8 cellular contexts compared by ENCODE assay signal in the genomic region with DNA sequence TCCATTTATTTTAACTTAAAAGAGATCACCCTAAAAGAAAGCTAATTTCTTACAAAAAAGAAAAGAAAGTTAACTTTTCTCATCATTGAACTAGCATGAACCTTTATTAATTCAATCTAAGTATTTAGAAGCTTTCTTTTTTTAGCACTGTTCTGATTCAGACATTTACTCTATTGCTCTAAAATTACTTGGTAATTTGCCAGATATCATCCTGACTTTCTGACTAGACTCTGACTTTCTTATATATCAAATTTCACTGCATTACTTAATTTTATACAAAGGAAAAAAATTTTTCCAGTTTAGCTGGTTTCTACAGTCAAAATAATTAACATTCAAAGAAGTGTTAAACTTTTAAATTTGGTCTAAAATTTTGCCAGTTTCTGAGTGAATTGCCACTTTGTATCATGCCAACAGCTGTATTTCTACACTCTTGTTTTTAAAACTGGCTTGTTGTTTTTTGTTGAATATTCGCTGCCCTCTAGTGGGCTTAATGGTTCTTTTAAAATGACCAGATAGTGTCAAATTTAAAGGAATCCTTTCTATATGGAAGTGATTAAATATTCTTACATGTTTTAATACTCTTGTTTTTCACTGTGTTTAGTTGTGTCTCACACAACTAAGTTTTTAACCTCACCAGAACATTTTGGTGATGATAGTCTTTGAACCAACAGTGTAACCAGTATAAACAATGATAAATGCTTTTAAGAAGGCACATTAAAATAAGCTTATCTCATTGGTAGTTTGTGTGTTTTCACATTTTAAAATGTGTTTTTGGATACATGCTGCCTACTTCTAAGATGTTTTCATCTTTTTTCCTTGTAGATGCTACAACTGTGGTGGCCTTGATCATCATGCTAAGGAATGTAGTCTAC.
DNase-seq lines count a peak whose midpoint lies in the region; ATAC-seq and TF ChIP-seq lines count a peak whose summit lies in the region.

No MANE protein-coding gene starts in this region.

- no TSS peak for BruUV-seq in HCT116 (replicated peaks; lab: Mats Ljungman, UMichigan)

- RAD21 ChIA-PET in HCT116 (lab: Charles Lee; ENCODE audit: low non-redundant PET in 1 of 2, low total read pairs in 2 of 2, uncharacterized antibody in 2 of 2, unreplicated experiment in 2 of 2): interaction anchor here (0.6 to 1.5 kb wide), 3 partner anchors 288 to 302 kb away, joined by 6 to 9 read pairs (median 6); no protein-coding TSS in a partner anchor

- H3K4me2 ChIP-seq in HCT116 (ENCODE audit: low read length): no peak overlapping the region

- TF ChIP-seq POLR2A in HCT116 (IDR thresholded peaks at IDR 0.05; ENCODE audit: borderline replicate concordance, extremely low read depth, insufficient read depth, insufficient read length): no peak

- H3K27me3 ChIP-seq in HCT116 (ENCODE audit: insufficient read depth, low read length): no peaks in the 10 kb centered on the region

- no peak overlapping the region for H3K4me3 Mint-ChIP-seq in endothelial cell (ENCODE audit: unreplicated experiment)
- H3K4me3 Mint-ChIP-seq in progenitor cell of endocrine pancreas (ENCODE audit: low read depth): no peak overlapping the region

- no peak overlapping the region for H3K27ac Mint-ChIP-seq in endothelial cell (ENCODE audit: unreplicated experiment)
- no peak overlapping the region for H3K27ac Mint-ChIP-seq in progenitor cell of endocrine pancreas
- H3K27ac Mint-ChIP-seq in activated naive CD4-positive, alpha-beta T cell treated with anti-CD3 and anti-CD28 coated beads, Interleukin-2, amount 50 U/mL, for 72 hours: no peak overlapping the region

- no peaks in the 10 kb centered on the region for H3K9me3 Mint-ChIP-seq in endothelial cell (ENCODE audit: unreplicated experiment)
- no peaks in the 10 kb centered on the region for H3K9me3 Mint-ChIP-seq in progenitor cell of endocrine pancreas (ENCODE audit: low read depth)
- H3K9me3 Mint-ChIP-seq in activated naive CD4-positive, alpha-beta T cell treated with anti-CD3 and anti-CD28 coated beads, Interleukin-2, amount 50 U/mL, for 72 hours: no peaks in the 10 kb centered on the region

- H3K27ac ChIP-seq in HCT116 (ENCODE audit: low read depth, low read length): no peak overlapping the region

- H3K9ac ChIP-seq in HCT116 (ENCODE audit: low read length): no peak overlapping the region

- no peaks in the 10 kb centered on the region for H3K9me2 ChIP-seq in HCT116 (ENCODE audit: insufficient read depth)

- H3K4me1 Mint-ChIP-seq in endothelial cell (ENCODE audit: unreplicated experiment) (no peaks in the 10 kb centered on the region), progenitor cell of endocrine pancreas (ENCODE audit: low read depth) (peaks cover 4% of the 10 kb centered on the region)

- no peaks in the 10 kb centered on the region for H3K36me3 ChIP-seq in HCT116 (ENCODE audit: control insufficient read depth in 1 of 2, insufficient read depth in 2 of 2, low read length in 2 of 2)

- H3K79me2 ChIP-seq in HCT116 (ENCODE audit: insufficient read depth, low read length): no peaks in the 10 kb centered on the region

- no peaks in the 10 kb centered on the region for H3K9me3 ChIP-seq in HCT116 (ENCODE audit: control insufficient read depth in 1 of 2, insufficient read depth in 1 of 2, low read depth in 1 of 2, low read length in 2 of 2)

- DNase-seq in COLO829 (ENCODE audit: low spot score) (peak; percentile 40), HCT116 (ENCODE audit: low read depth, low spot score) (peak; percentile 44), NCI-H774 (lab: John Stamatoyannopoulos, UW) (peak; percentile 63), endothelial cell (ENCODE audit: low spot score) (no peak), progenitor cell of endocrine pancreas (ENCODE audit: low spot score, unreplicated experiment) (no peak), ecto neural progenitor cell (ENCODE audit: low spot score) (no peak)
- no peak for DNase-seq in activated naive CD4-positive, alpha-beta T cell treated with anti-CD3 and anti-CD28 coated beads, Interleukin-2, amount 50 U/mL, for 72 hours (ENCODE audit: low spot score in 2 of 2)

- TF ChIP-seq CTCF in HCT116 (IDR thresholded peaks at IDR 0.05 in 2 of 3, conservative IDR thresholded peaks at IDR 0.05 in 1 of 3; ENCODE audit: borderline replicate concordance in 1 of 3, insufficient read depth in 1 of 3, low read depth in 2 of 3, low read length in 2 of 3) (peak; percentile 37 to 78 (median 75); a peak in 5 of 6 replicates), endothelial cell (IDR thresholded peaks at IDR 0.05; ENCODE audit: unreplicated experiment) (peak; percentile 71), progenitor cell of endocrine pancreas (IDR thresholded peaks at IDR 0.05; ENCODE audit: unreplicated experiment) (peak; percentile 57)

- H3K27me3 Mint-ChIP-seq in endothelial cell (ENCODE audit: unreplicated experiment) (no peaks in the 10 kb centered on the region), progenitor cell of endocrine pancreas (no peaks in the 10 kb centered on the region)

- intact Hi-C loops in HCT116 (cut with micrococcal nuclease): loop anchor here (1.0 to 2.0 kb wide), 4 partner anchors 81 to 395 kb away; no protein-coding TSS in a partner anchor

- TF ChIP-seq RAD21 in HCT116 (IDR thresholded peaks at IDR 0.05; ENCODE audit: low read depth): peak; percentile 78

- peak; percentile 58 for ATAC-seq in HCT116
- ATAC-seq in activated naive CD4-positive, alpha-beta T cell treated with anti-CD3 and anti-CD28 coated beads, Interleukin-2, amount 50 U/mL, for 72 hours: no peak
- no peak for ATAC-seq in HG02610 (IDR thresholded peaks at IDR 0.05; ENCODE audit: unreplicated experiment)

- CTCF ChIA-PET in HCT116 (lab: Charles Lee): interaction anchor here (0.7 to 5.1 kb wide), 16 partner anchors 9 to 395 kb away, joined by 3 to 67 read pairs (median 6); no protein-coding TSS in a partner anchor

- H3K4me3 ChIP-seq in HCT116 (replicated peaks in 1 of 2; ENCODE audit: low read depth in 1 of 2, low read length in 2 of 2): no peak overlapping the region

- peak overlapping the region; percentile 66 for H2AFZ ChIP-seq in HCT116 (ENCODE audit: low read depth, low read length, poor library complexity, severe bottlenecking)

- H3K4me1 ChIP-seq in HCT116 (ENCODE audit: control insufficient read depth in 1 of 2, insufficient read depth in 2 of 2, low read length in 2 of 2): peaks cover 2% of the 10 kb centered on the region in 2 experiments; a peak in 3 of 4 replicates

- H3K36me3 Mint-ChIP-seq in endothelial cell (ENCODE audit: low read depth, unreplicated experiment) (peaks cover 4% of the 10 kb centered on the region), progenitor cell of endocrine pancreas (ENCODE audit: insufficient read depth) (peaks cover 2% of the 10 kb centered on the region)
- H3K36me3 Mint-ChIP-seq in activated naive CD4-positive, alpha-beta T cell treated with anti-CD3 and anti-CD28 coated beads, Interleukin-2, amount 50 U/mL, for 72 hours: no peaks in the 10 kb centered on the region

- H4K20me1 ChIP-seq in HCT116 (ENCODE audit: insufficient read depth): no peaks in the 10 kb centered on the region

- POLR2A ChIA-PET in HCT116 (lab: Charles Lee): no interaction called here

TF ChIP-seq in HCT116, 20 proteins besides CTCF, POLR2A, EP300 and RAD21:
- TF ChIP-seq JUND (IDR thresholded peaks at IDR 0.05): 0 out of 2 replicates have a peak, but pooled peaks have one; percentile 13
- TF ChIP-seq SIN3A (IDR thresholded peaks at IDR 0.05; ENCODE audit: low read depth): no peak
- TF ChIP-seq, protein P1, sequence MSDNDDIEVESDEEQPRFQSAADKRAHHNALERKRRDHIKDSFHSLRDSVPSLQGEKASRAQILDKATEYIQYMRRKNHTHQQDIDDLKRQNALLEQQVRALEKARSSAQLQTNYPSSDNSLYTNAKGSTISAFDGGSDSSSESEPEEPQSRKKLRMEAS (IDR thresholded peaks at IDR 0.05): no peak
- TF ChIP-seq YY1 (IDR thresholded peaks at IDR 0.05; ENCODE audit: extremely low read depth, insufficient replicate concordance, low read depth, low read length): no peak

Comparison
In these comparisons a context has a peak if more than half of its experiments do, and no peak if none do; other contexts are left out.
1. DNase-seq: peak in COLO829 (single experiment), HCT116 (single experiment) and NCI-H774 (single experiment); none in endothelial cell (single experiment), progenitor cell of endocrine pancreas (single experiment), activated naive CD4-positive, alpha-beta T cell treated with anti-CD3 and anti-CD28 coated beads, Interleukin-2, amount 50 U/mL, for 72 hours (0 of 2) and ecto neural progenitor cell (single experiment).
2. Peak in every context shown above with its lines, with median percentiles within 50 percentile points of each other: CTCF ChIP-seq.